Comparison of ENCODE assay signal across 1 cellular context in genomic region chr2:174772492-174772801, GRCh38.
TF ChIP-seq lines count a peak whose summit lies in the region.

No MANE protein-coding gene starts in this region.

TF ChIP-seq in HCT116, 20 proteins besides CTCF, POLR2A, EP300 and RAD21 (continued from another document):
- no peak for TF ChIP-seq REST (IDR thresholded peaks at IDR 0.05; ENCODE audit: low read depth)
- TF ChIP-seq SIN3A (IDR thresholded peaks at IDR 0.05; ENCODE audit: low read depth) = no peak
- TF ChIP-seq ZFX (IDR thresholded peaks at IDR 0.05) = no peak
- TF ChIP-seq SRF (IDR thresholded peaks at IDR 0.05; ENCODE audit: low read depth) = no peak
- TF ChIP-seq FOSL1 (IDR thresholded peaks at IDR 0.05; ENCODE audit: low read depth) = no peak
- TF ChIP-seq ELF1 (IDR thresholded peaks at IDR 0.05; ENCODE audit: borderline replicate concordance, low read depth) = no peak
- TF ChIP-seq TCF7L2 (IDR thresholded peaks at IDR 0.05; ENCODE audit: borderline replicate concordance, extremely low read depth, insufficient read depth, insufficient read length) = no peak
- no peak for TF ChIP-seq POLR2AphosphoS5 (IDR thresholded peaks at IDR 0.05; ENCODE audit: low read depth, low read length)
- no peak for TF ChIP-seq YY1 (IDR thresholded peaks at IDR 0.05; ENCODE audit: extremely low read depth, insufficient replicate concordance, low read depth, low read length)
- no peak for TF ChIP-seq CBX3 (IDR thresholded peaks at IDR 0.05; ENCODE audit: low read depth)
- no peak for TF ChIP-seq EGR1 (IDR thresholded peaks at IDR 0.05; ENCODE audit: low read depth)
- TF ChIP-seq EZH2 (IDR thresholded peaks at IDR 0.05) = no peak
TF ChIP-seq in HCT116: peak in this region for 0.
